ENCODE assay signal across 16 cellular contexts in genomic region chr1:51843948-51844347, GRCh38. TPM values are rescaled to one million over a fixed set of nuclear protein-coding genes. Genes with fewer than 3 reads are reported as not detected.
DNase-seq lines count a peak whose midpoint lies in the region; ATAC-seq, FAIRE-seq and TF ChIP-seq lines count a peak whose summit lies in the region.
"Had no signal": no experiment of that assay in that cellular context is flagged by ENCODE, and none has a peak within 500 bp of the region (broad histone marks: within the 10 kb centered on the region; RNA-seq: fewer than 3 reads in every experiment).

No MANE protein-coding gene starts in this region.

- POLR2A ChIA-PET in activated CD4-positive, alpha-beta T cell treated with anti-CD3 and anti-CD28 coated beads for 36 hours (lab: Charles Lee): interaction anchor here (0.6 to 0.9 kb wide), 2 partner anchors 32 to 62 kb away, joined by 3 to 7 read pairs; no protein-coding TSS in a partner anchor

- ATAC-seq in activated CD4-positive, alpha-beta T cell treated with anti-CD3 and anti-CD28 coated beads for 36 hours: peak; percentile 90
- no peak for ATAC-seq in HG02678 (IDR thresholded peaks at IDR 0.05; ENCODE audit: unreplicated experiment)
- ATAC-seq in GM18909 (IDR thresholded peaks at IDR 0.05; ENCODE audit: poor library complexity, unreplicated experiment): no peak
- ATAC-seq: A549; naive thymus-derived CD8-positive, alpha-beta T cell had no signal

- no peaks in the 10 kb centered on the region for H3K27me3 Mint-ChIP-seq in activated CD4-positive, alpha-beta T cell treated with anti-CD3 and anti-CD28 coated beads for 36 hours
- H3K27me3 Mint-ChIP-seq in nephron progenitor cell (ENCODE audit: low read depth, poor library complexity): no peaks in the 10 kb centered on the region
- H3K27me3 Mint-ChIP-seq: naive thymus-derived CD8-positive, alpha-beta T cell had no signal

- no peak overlapping the region for H3K4me3 Mint-ChIP-seq in activated CD4-positive, alpha-beta T cell treated with anti-CD3 and anti-CD28 coated beads for 36 hours
- H3K4me3 Mint-ChIP-seq in nephron progenitor cell: no peak overlapping the region
- H3K4me3 Mint-ChIP-seq: naive thymus-derived CD8-positive, alpha-beta T cell had no signal

- intact Hi-C loops in activated CD4-positive, alpha-beta T cell treated with anti-CD3 and anti-CD28 coated beads for 36 hours (cut with DNase I, micrococcal nuclease): no loop called here

- FAIRE-seq in GM12891 (lab: Jason Lieb, UNC): peak; percentile 58
- FAIRE-seq: A549 had no signal

- DNase-seq in activated CD4-positive, alpha-beta T cell treated with anti-CD3 and anti-CD28 coated beads for 36 hours: peak; percentile 57
- DNase-seq in activated CD4-positive, alpha-beta T cell treated with anti-CD3 and anti-CD28 coated beads, Interleukin-2, amount 50 U/mL, for 1 hour: no peak
- DNase-seq in GM12891 (ENCODE audit: insufficient read length, low spot score): peak; percentile 32
- DNase-seq in activated T-cell treated with anti-CD3 and anti-CD28 coated beads, Interleukin-2, amount 50 U/mL, for 48 hours: peak; percentile 45 to 57
- no peak for DNase-seq in nephron progenitor cell
- DNase-seq in COLO829 (ENCODE audit: low spot score): no peak
- DNase-seq: DMS79 treated with DMSO at 0.1 percent for 48 hours; mammary epithelial cell; naive thymus-derived CD8-positive, alpha-beta T cell; NCI-H2081 treated with DMSO at 0.1 percent for 48 hours; NCI-H526; psoas muscle; thyroid gland had no signal

- TF ChIP-seq CTCF in nephron progenitor cell (IDR thresholded peaks at IDR 0.05): no peak

- TF ChIP-seq POLR2A in GM12891 (IDR thresholded peaks at IDR 0.05; ENCODE audit: low read depth, low read length): no peak

- H3K36me3 Mint-ChIP-seq in activated CD4-positive, alpha-beta T cell treated with anti-CD3 and anti-CD28 coated beads for 36 hours (ENCODE audit: low read depth): peaks cover 20% of the 10 kb centered on the region
- peaks cover 38% of the 10 kb centered on the region for H3K36me3 Mint-ChIP-seq in nephron progenitor cell (ENCODE audit: low read depth)

- peaks cover 24% of the 10 kb centered on the region for H3K4me1 Mint-ChIP-seq in activated CD4-positive, alpha-beta T cell treated with anti-CD3 and anti-CD28 coated beads for 36 hours
- peaks cover 16% of the 10 kb centered on the region for H3K4me1 Mint-ChIP-seq in nephron progenitor cell

- no peaks in the 10 kb centered on the region for H3K9me3 Mint-ChIP-seq in activated CD4-positive, alpha-beta T cell treated with anti-CD3 and anti-CD28 coated beads for 36 hours (ENCODE audit: low read depth)
- peaks cover 13% of the 10 kb centered on the region for H3K9me3 Mint-ChIP-seq in nephron progenitor cell
- H3K9me3 Mint-ChIP-seq: naive thymus-derived CD8-positive, alpha-beta T cell had no signal

- peak overlapping the region; percentile 4 for H3K27ac Mint-ChIP-seq in activated CD4-positive, alpha-beta T cell treated with anti-CD3 and anti-CD28 coated beads for 36 hours
- peak overlapping the region; percentile 15 for H3K27ac Mint-ChIP-seq in nephron progenitor cell
- H3K27ac Mint-ChIP-seq: naive thymus-derived CD8-positive, alpha-beta T cell had no signal

- CTCF ChIA-PET in activated CD4-positive, alpha-beta T cell treated with anti-CD3 and anti-CD28 coated beads for 36 hours (lab: Charles Lee): interaction anchor here (0.8 to 0.9 kb wide), 2 partner anchors 36 to 53 kb away, joined by 3 to 5 read pairs; no protein-coding TSS in a partner anchor

TF ChIP-seq in GM12891, 5 proteins besides CTCF, POLR2A, EP300 and RAD21:
- no peak for TF ChIP-seq POLR2AphosphoS5 (IDR thresholded peaks at IDR 0.05; ENCODE audit: low read depth, low read length)
- TF ChIP-seq PAX5 (IDR thresholded peaks at IDR 0.05; ENCODE audit: insufficient read depth, low read length, severe bottlenecking): no peak
- TF ChIP-seq TAF1 (IDR thresholded peaks at IDR 0.05; ENCODE audit: low read depth, low read length): no peak
- TF ChIP-seq POU2F2 (IDR thresholded peaks at IDR 0.05; ENCODE audit: low read depth, low read length): no peak
- no peak for TF ChIP-seq SPI1 (IDR thresholded peaks at IDR 0.05; ENCODE audit: low read depth, low read length)

RNA-seq across cellular contexts. Expression of gene NRDC, which starts 34.6 kb away (rescaled TPM):
- 100 to 1,000 TPM; 149 to 186 TPM for total RNA-seq in activated CD4-positive, alpha-beta T cell treated with anti-CD3 and anti-CD28 coated beads for 36 hours
- polyA plus RNA-seq in GM12891 (2012; ENCODE audit: low read depth, missing spikeins): 82.8 TPM

Comparison
In these comparisons a context has a peak if more than half of its experiments do, and no peak if none do; other contexts are left out.
1. DNase-seq: peak in activated CD4-positive, alpha-beta T cell treated with anti-CD3 and anti-CD28 coated beads for 36 hours (single experiment), GM12891 (single experiment) and activated T-cell treated with anti-CD3 and anti-CD28 coated beads, Interleukin-2, amount 50 U/mL, for 48 hours (2 of 2); none in activated CD4-positive, alpha-beta T cell treated with anti-CD3 and anti-CD28 coated beads, Interleukin-2, amount 50 U/mL, for 1 hour (single experiment), nephron progenitor cell (single experiment) and COLO829 (single experiment).